ENCODE assay signal across 10 cellular contexts in genomic region chr3:170506556-170506955, GRCh38.
DNase-seq lines count a peak whose midpoint lies in the region; ATAC-seq and TF ChIP-seq lines count a peak whose summit lies in the region.
"Had no signal": no experiment of that assay in that cellular context is flagged by ENCODE, and none has a peak within 500 bp of the region (broad histone marks: within the 10 kb centered on the region; RNA-seq: fewer than 3 reads in every experiment).

No MANE protein-coding gene starts in this region.

- DNase-seq in Caco-2 (peak in 1 of 2 experiments; percentile 12), chondrocyte (ENCODE audit: low spot score) (no peak), medulla oblongata (ENCODE audit: extremely low spot score) (peak; percentile 63), COR-L47 (lab: John Stamatoyannopoulos, UW) (no peak), sciatic nerve (ENCODE audit: low spot score) (no peak)
- DNase-seq: Right ventricle myocardium superior had no signal

- peak overlapping the region; percentile 12; the same call in 1 of the 2 replicates for H3K27ac ChIP-seq in HUES6 (ENCODE audit: low read depth, low read length)
- H3K27ac ChIP-seq: prostate gland had no signal

- no peak overlapping the region for H3K4me3 ChIP-seq in Caco-2 (ENCODE audit: low read depth, low read length)
- H3K4me3 ChIP-seq in HUES6 (ENCODE audit: low read depth, low read length): no peak overlapping the region
- H3K4me3 ChIP-seq: prostate gland had no signal

- H3K27me3 ChIP-seq in Caco-2 (replicated peaks; ENCODE audit: control insufficient read depth, insufficient read depth, low read length): no peaks in the 10 kb centered on the region
- no peaks in the 10 kb centered on the region for H3K27me3 ChIP-seq in HUES6 (ENCODE audit: control insufficient read depth, insufficient read depth, low read length)

- H3K4me1 ChIP-seq in Caco-2 (peaks cover 10% of the 10 kb centered on the region), HUES6 (ENCODE audit: control insufficient read depth, insufficient read depth, low read length) (peaks cover 17% of the 10 kb centered on the region)
- H3K4me1 ChIP-seq: prostate gland had no signal

- CTCF ChIA-PET in Caco-2 (lab: Charles Lee): no interaction called here

- no peak overlapping the region for H3K9ac ChIP-seq in HUES6 (ENCODE audit: low read length)

- H3K36me3 ChIP-seq in Caco-2 (ENCODE audit: control insufficient read depth, insufficient read depth, low read length) (no peaks in the 10 kb centered on the region; the same call in 1 of the 2 replicates), HUES6 (ENCODE audit: control insufficient read depth, insufficient read depth, low read length) (no peaks in the 10 kb centered on the region)
- H3K36me3 ChIP-seq: prostate gland had no signal

- BruUV-seq in Caco-2 (replicated peaks; lab: Mats Ljungman, UMichigan): no TSS peak

- H3K9me3 ChIP-seq in Caco-2 (no peaks in the 10 kb centered on the region), HUES6 (ENCODE audit: control insufficient read depth, insufficient read depth, low read depth, low read length) (no peaks in the 10 kb centered on the region)
- H3K9me3 ChIP-seq: prostate gland had no signal

- H3K36me3 Mint-ChIP-seq in Caco-2 (ENCODE audit: insufficient read depth, unreplicated experiment): no peaks in the 10 kb centered on the region
- H3K36me3 Mint-ChIP-seq in chondrocyte (ENCODE audit: low read depth): no peaks in the 10 kb centered on the region

- POLR2A ChIA-PET in Caco-2 (lab: Charles Lee): no interaction called here

- TF ChIP-seq CTCF in Caco-2 (IDR thresholded peaks at IDR 0.05; ENCODE audit: insufficient read depth in 1 of 2, low read depth in 1 of 2, low read length in 1 of 2, severe bottlenecking in 1 of 2, unreplicated experiment in 1 of 2) (no peak), chondrocyte (IDR thresholded peaks at IDR 0.05) (no peak)

- ATAC-seq in HG02884 (IDR thresholded peaks at IDR 0.05; ENCODE audit: unreplicated experiment) (no peak), HG02938 (IDR thresholded peaks at IDR 0.05; ENCODE audit: unreplicated experiment) (no peak), sciatic nerve (no peak)

- H3K4me1 Mint-ChIP-seq in Caco-2 (ENCODE audit: low read depth, unreplicated experiment) (no peaks in the 10 kb centered on the region), chondrocyte (ENCODE audit: low read depth) (peaks cover 12% of the 10 kb centered on the region)

- intact Hi-C loops in Caco-2 (cut with micrococcal nuclease; ENCODE audit: unreplicated experiment): no loop called here
- intact Hi-C loops in sciatic nerve (cut with DNase I): no loop called here

- H3K4me3 Mint-ChIP-seq in Caco-2 (ENCODE audit: unreplicated experiment): no peak overlapping the region
- no peak overlapping the region for H3K4me3 Mint-ChIP-seq in chondrocyte (ENCODE audit: unreplicated experiment)

- H3K27ac Mint-ChIP-seq in Caco-2 (ENCODE audit: unreplicated experiment) (peak overlapping the region; percentile 53), chondrocyte (ENCODE audit: unreplicated experiment) (peak overlapping the region; percentile 41)

- H3K9me3 Mint-ChIP-seq in Caco-2 (ENCODE audit: unreplicated experiment) (no peaks in the 10 kb centered on the region), chondrocyte (ENCODE audit: low read depth) (no peaks in the 10 kb centered on the region)

- no peaks in the 10 kb centered on the region for H3K27me3 Mint-ChIP-seq in Caco-2 (ENCODE audit: insufficient read depth, unreplicated experiment)
- H3K27me3 Mint-ChIP-seq in chondrocyte (ENCODE audit: low read depth): no peaks in the 10 kb centered on the region
